In the genomic region with DNA sequence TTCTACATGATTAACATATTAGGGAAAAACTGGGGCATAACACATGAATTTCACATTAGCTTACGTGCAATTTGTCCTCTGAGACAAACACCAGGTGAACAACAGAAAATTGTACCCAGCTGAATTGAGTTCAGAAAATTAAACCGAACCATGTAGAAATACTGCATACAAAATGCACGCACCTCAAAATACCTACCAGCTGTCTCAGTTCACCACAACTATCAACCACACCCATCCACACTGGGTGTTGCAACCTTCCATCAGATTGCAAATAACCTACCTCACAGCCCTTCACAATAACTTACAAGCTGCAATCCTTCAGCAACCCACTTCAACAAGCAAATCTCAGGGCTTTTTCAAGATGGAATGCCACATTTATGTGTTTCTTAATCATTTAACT, we compare ENCODE assay signal across 2 cellular contexts.
TF ChIP-seq lines count a peak whose summit lies in the region.

No MANE protein-coding gene starts in this region.

TF ChIP-seq in HepG2, 621 proteins besides CTCF, POLR2A, EP300 and RAD21 (continues in another document):
- TF ChIP-seq TCF7 (IDR thresholded peaks at IDR 0.05; ENCODE audit: low read depth), result no peak
- TF ChIP-seq, protein P1, sequence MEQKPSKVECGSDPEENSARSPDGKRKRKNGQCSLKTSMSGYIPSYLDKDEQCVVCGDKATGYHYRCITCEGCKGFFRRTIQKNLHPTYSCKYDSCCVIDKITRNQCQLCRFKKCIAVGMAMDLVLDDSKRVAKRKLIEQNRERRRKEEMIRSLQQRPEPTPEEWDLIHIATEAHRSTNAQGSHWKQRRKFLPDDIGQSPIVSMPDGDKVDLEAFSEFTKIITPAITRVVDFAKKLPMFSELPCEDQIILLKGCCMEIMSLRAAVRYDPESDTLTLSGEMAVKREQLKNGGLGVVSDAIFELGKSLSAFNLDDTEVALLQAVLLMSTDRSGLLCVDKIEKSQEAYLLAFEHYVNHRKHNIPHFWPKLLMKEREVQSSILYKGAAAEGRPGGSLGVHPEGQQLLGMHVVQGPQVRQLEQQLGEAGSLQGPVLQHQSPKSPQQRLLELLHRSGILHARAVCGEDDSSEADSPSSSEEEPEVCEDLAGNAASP (CRISPR knock-in tag; IDR thresholded peaks at IDR 0.05; ENCODE audit: borderline replicate concordance), result no peak
- no peak for TF ChIP-seq MTF1 (CRISPR knock-in tag; IDR thresholded peaks at IDR 0.05)
- no peak for TF ChIP-seq ZFX (CRISPR knock-in tag; IDR thresholded peaks at IDR 0.05; ENCODE audit: low read depth)
- TF ChIP-seq ZNF34 (CRISPR knock-in tag; IDR thresholded peaks at IDR 0.05; ENCODE audit: borderline replicate concordance), result no peak
- peak in 1 of 2 experiments; percentile 88; a peak in 2 of 4 replicates for TF ChIP-seq ATF4 (CRISPR knock-in tag; IDR thresholded peaks at IDR 0.05)
- no peak for TF ChIP-seq ELK4 (CRISPR knock-in tag; IDR thresholded peaks at IDR 0.05; ENCODE audit: borderline replicate concordance)
- TF ChIP-seq MXI1 (IDR thresholded peaks at IDR 0.05; ENCODE audit: borderline replicate concordance, low read depth, low read length), result no peak
- TF ChIP-seq ZNF33A (CRISPR knock-in tag; IDR thresholded peaks at IDR 0.05; ENCODE audit: borderline replicate concordance), result no peak
- TF ChIP-seq MAZ (IDR thresholded peaks at IDR 0.05; ENCODE audit: borderline replicate concordance, low read depth, low read length), result no peak
- no peak for TF ChIP-seq MAZ (CRISPR knock-in tag; IDR thresholded peaks at IDR 0.05; ENCODE audit: low read depth)
- TF ChIP-seq CEBPG (CRISPR knock-in tag; IDR thresholded peaks at IDR 0.05), result peak; percentile 68
- no peak for TF ChIP-seq JUNB (CRISPR knock-in tag; IDR thresholded peaks at IDR 0.05; ENCODE audit: borderline replicate concordance)
- TF ChIP-seq, protein P2, sequence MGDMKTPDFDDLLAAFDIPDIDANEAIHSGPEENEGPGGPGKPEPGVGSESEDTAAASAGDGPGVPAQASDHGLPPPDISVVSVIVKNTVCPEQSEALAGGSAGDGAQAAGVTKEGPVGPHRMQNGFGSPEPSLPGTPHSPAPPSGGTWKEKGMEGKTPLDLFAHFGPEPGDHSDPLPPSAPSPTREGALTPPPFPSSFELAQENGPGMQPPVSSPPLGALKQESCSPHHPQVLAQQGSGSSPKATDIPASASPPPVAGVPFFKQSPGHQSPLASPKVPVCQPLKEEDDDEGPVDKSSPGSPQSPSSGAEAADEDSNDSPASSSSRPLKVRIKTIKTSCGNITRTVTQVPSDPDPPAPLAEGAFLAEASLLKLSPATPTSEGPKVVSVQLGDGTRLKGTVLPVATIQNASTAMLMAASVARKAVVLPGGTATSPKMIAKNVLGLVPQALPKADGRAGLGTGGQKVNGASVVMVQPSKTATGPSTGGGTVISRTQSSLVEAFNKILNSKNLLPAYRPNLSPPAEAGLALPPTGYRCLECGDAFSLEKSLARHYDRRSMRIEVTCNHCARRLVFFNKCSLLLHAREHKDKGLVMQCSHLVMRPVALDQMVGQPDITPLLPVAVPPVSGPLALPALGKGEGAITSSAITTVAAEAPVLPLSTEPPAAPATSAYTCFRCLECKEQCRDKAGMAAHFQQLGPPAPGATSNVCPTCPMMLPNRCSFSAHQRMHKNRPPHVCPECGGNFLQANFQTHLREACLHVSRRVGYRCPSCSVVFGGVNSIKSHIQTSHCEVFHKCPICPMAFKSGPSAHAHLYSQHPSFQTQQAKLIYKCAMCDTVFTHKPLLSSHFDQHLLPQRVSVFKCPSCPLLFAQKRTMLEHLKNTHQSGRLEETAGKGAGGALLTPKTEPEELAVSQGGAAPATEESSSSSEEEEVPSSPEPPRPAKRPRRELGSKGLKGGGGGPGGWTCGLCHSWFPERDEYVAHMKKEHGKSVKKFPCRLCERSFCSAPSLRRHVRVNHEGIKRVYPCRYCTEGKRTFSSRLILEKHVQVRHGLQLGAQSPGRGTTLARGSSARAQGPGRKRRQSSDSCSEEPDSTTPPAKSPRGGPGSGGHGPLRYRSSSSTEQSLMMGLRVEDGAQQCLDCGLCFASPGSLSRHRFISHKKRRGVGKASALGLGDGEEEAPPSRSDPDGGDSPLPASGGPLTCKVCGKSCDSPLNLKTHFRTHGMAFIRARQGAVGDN (CRISPR knock-in tag; IDR thresholded peaks at IDR 0.05), result no peak
- TF ChIP-seq, protein P3, sequence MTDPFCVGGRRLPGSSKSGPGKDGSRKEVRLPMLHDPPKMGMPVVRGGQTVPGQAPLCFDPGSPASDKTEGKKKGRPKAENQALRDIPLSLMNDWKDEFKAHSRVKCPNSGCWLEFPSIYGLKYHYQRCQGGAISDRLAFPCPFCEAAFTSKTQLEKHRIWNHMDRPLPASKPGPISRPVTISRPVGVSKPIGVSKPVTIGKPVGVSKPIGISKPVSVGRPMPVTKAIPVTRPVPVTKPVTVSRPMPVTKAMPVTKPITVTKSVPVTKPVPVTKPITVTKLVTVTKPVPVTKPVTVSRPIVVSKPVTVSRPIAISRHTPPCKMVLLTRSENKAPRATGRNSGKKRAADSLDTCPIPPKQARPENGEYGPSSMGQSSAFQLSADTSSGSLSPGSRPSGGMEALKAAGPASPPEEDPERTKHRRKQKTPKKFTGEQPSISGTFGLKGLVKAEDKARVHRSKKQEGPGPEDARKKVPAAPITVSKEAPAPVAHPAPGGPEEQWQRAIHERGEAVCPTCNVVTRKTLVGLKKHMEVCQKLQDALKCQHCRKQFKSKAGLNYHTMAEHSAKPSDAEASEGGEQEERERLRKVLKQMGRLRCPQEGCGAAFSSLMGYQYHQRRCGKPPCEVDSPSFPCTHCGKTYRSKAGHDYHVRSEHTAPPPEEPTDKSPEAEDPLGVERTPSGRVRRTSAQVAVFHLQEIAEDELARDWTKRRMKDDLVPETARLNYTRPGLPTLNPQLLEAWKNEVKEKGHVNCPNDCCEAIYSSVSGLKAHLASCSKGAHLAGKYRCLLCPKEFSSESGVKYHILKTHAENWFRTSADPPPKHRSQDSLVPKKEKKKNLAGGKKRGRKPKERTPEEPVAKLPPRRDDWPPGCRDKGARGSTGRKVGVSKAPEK (CRISPR knock-in tag; IDR thresholded peaks at IDR 0.05; ENCODE audit: borderline replicate concordance), result no peak
- TF ChIP-seq CEBPB (IDR thresholded peaks at IDR 0.05; ENCODE audit: borderline replicate concordance, low read depth, low read length), result peak; percentile 61
- no peak for TF ChIP-seq ZNF121 (CRISPR knock-in tag; IDR thresholded peaks at IDR 0.05)

TF ChIP-seq in GM23338, 12 proteins besides CTCF, POLR2A, EP300 and RAD21:
- TF ChIP-seq EZH2 (IDR thresholded peaks at IDR 0.05; ENCODE audit: low read depth, unreplicated experiment), result no peak
- TF ChIP-seq NANOG (IDR thresholded peaks at IDR 0.05; ENCODE audit: borderline replicate concordance), result no peak
- no peak for TF ChIP-seq EZH2phosphoT487 (IDR thresholded peaks at IDR 0.05; ENCODE audit: unreplicated experiment)
- no peak for TF ChIP-seq REST (IDR thresholded peaks at IDR 0.05; ENCODE audit: unreplicated experiment)
- TF ChIP-seq JUNB (IDR thresholded peaks at IDR 0.05; ENCODE audit: unreplicated experiment), result no peak
- TF ChIP-seq STAT1 (IDR thresholded peaks at IDR 0.05; ENCODE audit: unreplicated experiment), result no peak
- TF ChIP-seq POLR2AphosphoS5 (IDR thresholded peaks at IDR 0.05; ENCODE audit: low read depth), result no peak
TF ChIP-seq in GM23338: peak in this region for 0.
